28 cellular contexts compared by ENCODE assay signal in genomic region chr12:18222699-18223098, GRCh38. TPM values are rescaled to one million over a fixed set of nuclear protein-coding genes. Genes with fewer than 3 reads are reported as not detected.
"Had no signal": no experiment of that assay in that cellular context is flagged by ENCODE, and none has a peak within 500 bp of the region (broad histone marks: within the 10 kb centered on the region; RNA-seq: fewer than 3 reads in every experiment).

No MANE protein-coding gene starts in this region.

- H3K27me3 ChIP-seq: neutrophil, stomach, thyroid gland, tibial nerve, upper lobe of left lung, vagina had no signal

- H3K27ac ChIP-seq: neutrophil, parathyroid adenoma, psoas muscle, skin epidermis, stomach, thoracic aorta, thyroid gland, tibial nerve, upper lobe of left lung, vagina had no signal

- H3K9ac ChIP-seq: parathyroid adenoma had no signal

- H3K79me2 ChIP-seq: parathyroid adenoma had no signal

- H3K4me3 ChIP-seq: psoas muscle, skin epidermis, stomach, thoracic aorta, thyroid gland, tibial nerve, upper lobe of left lung, vagina had no signal

- H3K4me1 ChIP-seq: parathyroid adenoma, psoas muscle, stomach, thyroid gland, tibial nerve, upper lobe of left lung, vagina had no signal

- H3K9me3 ChIP-seq: neutrophil, stomach, thoracic aorta, thyroid gland, tibial nerve, upper lobe of left lung, vagina had no signal

- H3K36me3 ChIP-seq: neutrophil, stomach, thoracic aorta, thyroid gland, tibial nerve, upper lobe of left lung, vagina had no signal

- ATAC-seq: naive thymus-derived CD8-positive, alpha-beta T cell; natural killer cell treated with Interleukin-12 subunit alpha and Interleukin-12 subunit beta and Interleukin-15 and Interleukin-18, amount 100 ng/mL, for 72 hours; psoas muscle; right cardiac atrium; sciatic nerve; stimulated activated effector memory CD8-positive, alpha-beta T cell treated with anti-CD3 and anti-CD28 coated beads, Interleukin-12 subunit alpha, Interleukin-12 subunit beta, amount 100 ng/mL, for 72 hours; stimulated activated naive B cell treated with anti-CD40 and anti-IgM and Interleukin-4, amounts not matched to agents 10 μg/mL and 1 μg/mL and 100 μg/mL, for 72 hours had no signal

- DNase-seq: naive thymus-derived CD8-positive, alpha-beta T cell; nephron progenitor cell; nucleus accumbens; posterior cingulate gyrus; psoas muscle; right cardiac atrium; stimulated activated CD4-positive, alpha-beta T cell treated with anti-CD3 and anti-CD28 coated beads, Interleukin-15, amount 100 ng/mL, for 24 hours; stimulated activated CD4-positive, alpha-beta T cell treated with anti-CD3 and anti-CD28 coated beads, Interleukin-2, amount 100 ng/mL, for 24 hours; stimulated activated CD4-positive, alpha-beta T cell treated with anti-CD3 and anti-CD28 coated beads, Interleukin-2, amount 100 ng/mL, for 48 hours; stimulated activated CD4-positive, alpha-beta T cell treated with anti-CD3 and anti-CD28 coated beads, Interleukin-4, amount 100 ng/mL, for 24 hours; stimulated activated naive B cell treated with anti-CD40 and anti-IgM and Interleukin-4, amounts not matched to agents 10 μg/mL and 1 μg/mL and 100 μg/mL, for 72 hours; stimulated activated naive CD4-positive, alpha-beta T cell treated with Interleukin-2 at 50 U/mL for 16 hours; stomach; thyroid gland; trophoblast cell; upper lobe of left lung had no signal

- FAIRE-seq: urothelium cell line had no signal

RNA-seq across cellular contexts. Expression of gene PIK3C2G, which starts 38.6 kb away (rescaled TPM):
- total RNA-seq: naive thymus-derived CD8-positive, alpha-beta T cell; natural killer cell treated with Interleukin-12 subunit alpha and Interleukin-12 subunit beta and Interleukin-15 and Interleukin-18, amount 100 ng/mL, for 72 hours; neural crest cell; osteocyte; psoas muscle; right cardiac atrium; sciatic nerve; thoracic aorta had no signal
- polyA plus RNA-seq: naive thymus-derived CD8-positive, alpha-beta T cell; right cardiac atrium had no signal
